Comparison of ENCODE assay signal across 18 cellular contexts in the genomic region with DNA sequence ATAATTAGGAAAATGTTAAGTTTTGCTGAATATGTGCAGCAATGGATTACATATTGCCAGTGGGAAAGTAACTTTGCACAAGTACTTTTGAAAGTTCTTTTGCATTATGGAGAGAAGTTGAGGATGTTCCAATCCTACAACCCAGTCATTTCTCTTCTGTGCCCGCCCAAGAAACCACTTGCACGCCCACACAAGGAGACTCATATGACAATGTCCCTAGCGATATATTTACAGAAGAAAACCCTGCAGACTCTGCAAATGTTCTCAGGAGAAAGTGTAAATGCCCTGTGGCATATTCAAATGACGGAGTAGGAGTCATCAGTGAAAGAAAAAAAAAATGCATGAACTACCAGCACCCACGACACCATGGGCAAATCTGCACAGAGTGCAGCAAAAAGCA.
DNase-seq lines count a peak whose midpoint lies in the region; ATAC-seq and FAIRE-seq lines count a peak whose summit lies in the region.
"Had no signal": no experiment of that assay in that cellular context is flagged by ENCODE, and none has a peak within 500 bp of the region (broad histone marks: within the 10 kb centered on the region; RNA-seq: fewer than 3 reads in every experiment).

No MANE protein-coding gene starts in this region.

- no peak overlapping the region for H3K9ac ChIP-seq in SK-N-MC (ENCODE audit: insufficient read length)

- H3K4me3 Mint-ChIP-seq in stimulated activated effector memory CD8-positive, alpha-beta T cell treated with anti-CD3 and anti-CD28 coated beads, Interleukin-12 subunit alpha, Interleukin-12 subunit beta, amount 100 ng/mL, for 72 hours = no peak overlapping the region
- H3K4me3 Mint-ChIP-seq: CD4-positive, alpha-beta memory T cell; H9 had no signal

- FAIRE-seq in GM19239 (lab: Jason Lieb, UNC) = no peak
- FAIRE-seq: H1, K562 had no signal

- no peaks in the 10 kb centered on the region for H3K4me1 Mint-ChIP-seq in stimulated activated effector memory CD8-positive, alpha-beta T cell treated with anti-CD3 and anti-CD28 coated beads, Interleukin-12 subunit alpha, Interleukin-12 subunit beta, amount 100 ng/mL, for 72 hours
- H3K4me1 Mint-ChIP-seq: CD4-positive, alpha-beta memory T cell had no signal

- no peaks in the 10 kb centered on the region for H3K36me3 Mint-ChIP-seq in stimulated activated effector memory CD8-positive, alpha-beta T cell treated with anti-CD3 and anti-CD28 coated beads, Interleukin-12 subunit alpha, Interleukin-12 subunit beta, amount 100 ng/mL, for 72 hours
- H3K36me3 Mint-ChIP-seq: CD4-positive, alpha-beta memory T cell had no signal

- no peaks in the 10 kb centered on the region for H3K36me3 ChIP-seq in SK-N-MC (ENCODE audit: insufficient read depth, low read length)

- no peaks in the 10 kb centered on the region for H3K9me3 ChIP-seq in SK-N-MC (ENCODE audit: low read depth, low read length)

- H3K27ac ChIP-seq in SK-N-MC = 0 out of 2 replicates have a peak overlapping the region, but pooled peaks have one; percentile 37
- H3K27ac ChIP-seq: C4-2B, HL-60 had no signal

- no peaks in the 10 kb centered on the region for H3K9me3 Mint-ChIP-seq in stimulated activated effector memory CD8-positive, alpha-beta T cell treated with anti-CD3 and anti-CD28 coated beads, Interleukin-12 subunit alpha, Interleukin-12 subunit beta, amount 100 ng/mL, for 72 hours
- H3K9me3 Mint-ChIP-seq: H9 had no signal

- H3K27ac Mint-ChIP-seq in stimulated activated effector memory CD8-positive, alpha-beta T cell treated with anti-CD3 and anti-CD28 coated beads, Interleukin-12 subunit alpha, Interleukin-12 subunit beta, amount 100 ng/mL, for 72 hours = no peak overlapping the region
- H3K27ac Mint-ChIP-seq: CD4-positive, alpha-beta memory T cell; H9 had no signal

- H3K4me3 ChIP-seq in SK-N-MC = peak overlapping the region; percentile 24
- H3K4me3 ChIP-seq: K562 had no signal

- DNase-seq in SK-N-MC (ENCODE audit: low read depth, low spot score) (no peak), GM19239 (ENCODE audit: insufficient read length, low spot score) (no peak)
- DNase-seq in stimulated activated effector memory CD8-positive, alpha-beta T cell treated with anti-CD3 and anti-CD28 coated beads, Interleukin-12 subunit alpha, Interleukin-12 subunit beta, amount 100 ng/mL, for 72 hours (ENCODE audit: low spot score in 2 of 2) = no peak
- DNase-seq in activated CD8-positive, alpha-beta memory T cell treated with anti-CD3 and anti-CD28 coated beads for 24 hours = no peak
- no peak for DNase-seq in activated effector memory CD4-positive, alpha-beta T cell treated with anti-CD3 and anti-CD28 coated beads, Interleukin-2, amount 50 U/mL, for 16 hours
- DNase-seq: AML-193; Calu3; CD4-positive, alpha-beta memory T cell; DMS79 treated with DMSO at 0.1 percent for 48 hours; GF-D8; H9; IMR-90 had no signal

- ATAC-seq in GM18870 (IDR thresholded peaks at IDR 0.05; ENCODE audit: unreplicated experiment) (peak; percentile 64), HG02588 (IDR thresholded peaks at IDR 0.05; ENCODE audit: unreplicated experiment) (peak; percentile 53)
- peak; percentile 49 for ATAC-seq in stimulated activated effector memory CD8-positive, alpha-beta T cell treated with anti-CD3 and anti-CD28 coated beads, Interleukin-12 subunit alpha, Interleukin-12 subunit beta, amount 100 ng/mL, for 72 hours
- ATAC-seq: K562 had no signal
